ENCODE assay signal across 12 cellular contexts in genomic region chr10:29648983-29649268, GRCh38.
DNase-seq lines count a peak whose midpoint lies in the region; ATAC-seq lines count a peak whose summit lies in the region.
"Had no signal": no experiment of that assay in that cellular context is flagged by ENCODE, and none has a peak within 500 bp of the region (broad histone marks: within the 10 kb centered on the region; RNA-seq: fewer than 3 reads in every experiment).

No MANE protein-coding gene starts in this region.

- no peak for ATAC-seq in GM18498 (IDR thresholded peaks at IDR 0.05; ENCODE audit: unreplicated experiment)

- H3K27ac ChIP-seq in skin epidermis: peak overlapping the region in 13 of 21 experiments; percentile 12 to 64 (median 52)

- no peak overlapping the region for H3K4me3 ChIP-seq in adipocyte (ENCODE audit: low read length)
- no peak overlapping the region for H3K4me3 ChIP-seq in skin epidermis

- no peaks in the 10 kb centered on the region for H3K27me3 ChIP-seq in adipocyte (replicated peaks; ENCODE audit: control insufficient read depth, insufficient read depth, low read length)

- peaks cover 58% of the 10 kb centered on the region for H3K4me1 ChIP-seq in adipocyte (ENCODE audit: control insufficient read depth, insufficient read depth, low read length)

- no peak overlapping the region for H3K9ac ChIP-seq in adipocyte (ENCODE audit: low read length)

- H3K9me3 ChIP-seq in adipocyte (ENCODE audit: control insufficient read depth, low read length): no peaks in the 10 kb centered on the region

- peak; percentile 67 for DNase-seq in EL
- peak; percentile 59 for DNase-seq in adipocyte (ENCODE audit: low read depth)
- peak; percentile 59 for DNase-seq in glomerular visceral epithelial cell (ENCODE audit: extremely low spot score)
- DNase-seq in amniotic stem cell (lab: John Stamatoyannopoulos, UW): no peak
- DNase-seq in activated CD8-positive, alpha-beta memory T cell treated with anti-CD3 and anti-CD28 coated beads, Interleukin-2, amount 50 U/mL, for 4 hours: no peak
- no peak for DNase-seq in stimulated activated CD4-positive, alpha-beta T cell treated with anti-CD3 and anti-CD28 coated beads, Interleukin-2, amount 100 ng/mL, for 24 hours
- DNase-seq: CD8-positive, alpha-beta T cell; NCI-H1092 treated with DMSO at 0.1 percent for 48 hours; NK-92 treated with Interleukin-12 subunit alpha and Interleukin-12 subunit beta, amount 100 ng/mL, for 24 hours; T1000 had no signal

- peaks cover 8% of the 10 kb centered on the region for H3K36me3 ChIP-seq in adipocyte (ENCODE audit: control insufficient read depth, insufficient read depth, low read length, severe bottlenecking)

Comparison
In these comparisons a context has a peak if more than half of its experiments do, and no peak if none do; other contexts are left out.
1. DNase-seq: peak in EL (single experiment), adipocyte (single experiment) and glomerular visceral epithelial cell (single experiment); none in amniotic stem cell (single experiment), activated CD8-positive, alpha-beta memory T cell treated with anti-CD3 and anti-CD28 coated beads, Interleukin-2, amount 50 U/mL, for 4 hours (single experiment) and stimulated activated CD4-positive, alpha-beta T cell treated with anti-CD3 and anti-CD28 coated beads, Interleukin-2, amount 100 ng/mL, for 24 hours (0 of 2).